In the genomic region with DNA sequence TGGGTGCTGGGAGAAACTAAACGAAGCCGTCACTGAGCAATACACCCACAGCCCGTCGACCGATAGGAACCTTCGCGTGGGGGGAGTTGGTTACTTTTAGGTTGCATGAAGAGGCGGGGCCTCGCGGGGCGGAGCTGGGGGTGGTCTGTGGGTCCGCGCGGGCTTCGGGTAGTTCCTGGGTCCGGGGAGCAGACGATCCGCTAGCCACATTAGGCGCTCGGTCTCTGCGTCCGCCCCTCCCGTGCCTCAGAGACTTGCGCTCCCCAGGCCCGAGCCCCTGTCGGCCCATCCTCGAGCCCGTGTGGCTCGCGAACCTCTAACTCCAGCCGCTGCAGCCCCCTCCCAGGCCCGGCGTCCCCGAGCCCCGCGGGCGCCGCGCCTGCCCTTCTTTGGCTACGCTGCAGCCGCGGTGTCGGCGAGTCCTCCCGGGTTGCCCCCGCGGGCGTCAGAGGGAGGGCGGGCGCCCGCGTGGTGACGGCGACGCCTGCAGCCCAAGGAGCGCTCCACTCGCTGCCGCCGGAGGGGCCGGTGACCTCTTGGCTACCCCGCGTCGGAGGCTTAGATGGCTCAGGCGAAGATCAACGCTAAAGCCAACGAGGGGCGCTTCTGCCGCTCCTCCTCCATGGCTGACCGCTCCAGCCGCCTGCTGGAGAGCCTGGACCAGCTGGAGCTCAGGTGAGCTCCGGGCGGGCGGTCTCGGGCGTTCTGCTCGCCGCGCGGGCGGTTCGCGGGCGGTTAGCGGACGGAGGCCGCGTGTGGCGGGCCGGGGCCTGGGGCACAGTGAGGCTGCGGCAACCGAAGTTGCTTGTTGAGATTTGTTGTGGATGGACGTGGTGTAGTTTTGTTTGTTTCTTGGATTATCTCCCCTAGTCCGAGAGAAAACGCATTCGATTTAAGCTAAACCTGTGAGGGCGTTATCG, we compare ENCODE assay signal across 9 cellular contexts. TPM values are rescaled to one million over a fixed set of nuclear protein-coding genes. Genes with fewer than 3 reads are reported as not detected.
DNase-seq lines count a peak whose midpoint lies in the region; ATAC-seq, FAIRE-seq and TF ChIP-seq lines count a peak whose summit lies in the region.
"Had no signal": no experiment of that assay in that cellular context is flagged by ENCODE, and none has a peak within 500 bp of the region (broad histone marks: within the 10 kb centered on the region; RNA-seq: fewer than 3 reads in every experiment).

Gene BAG2, plus strand, starts transcription at position 191 of the 920 bp plus-strand sequence. Its CDS starts 372 bp downstream, at position 563.

- H3K4me1 Mint-ChIP-seq in dendritic cell treated with granulocyte-macrophage colony-stimulating factor and Interleukin-4, amounts not matched to agents 40 ng/mL and 50 ng/mL, for 4 days (ENCODE audit: low read depth): peaks cover 13% of the 10 kb centered on the region

- peak within 1 kb of the TSS; percentile 47 to 94 (median 87); a peak in 21 of 22 replicates for H3K27ac ChIP-seq in BLaER1 treated with 17β-estradiol and CSF1 and Interleukin-3, amounts not matched to agents 10 nM and 100 nM
- peak within 1 kb of the TSS; percentile 94 for H3K27ac ChIP-seq in HepG2 (ENCODE audit: extremely low read length, insufficient read depth, low read length)

- peak; percentile 15 for FAIRE-seq in HepG2 (lab: Jason Lieb, UNC)
- FAIRE-seq: islet of Langerhans had no signal

- H3K36me3 ChIP-seq in BLaER1 treated with 17β-estradiol and CSF1 and Interleukin-3, amounts not matched to agents 10 nM and 100 nM: peaks cover 0 to 30% (median 8%) of the 10 kb centered on the region in 11 experiments; a peak in 11 of 22 replicates
- peaks cover 2 to 7% of the 10 kb centered on the region in 2 experiments; a peak in 3 of 5 replicates for H3K36me3 ChIP-seq in HepG2 (replicated peaks in 1 of 2; ENCODE audit: control insufficient read depth in 1 of 2, insufficient read depth in 2 of 2, low read length in 2 of 2)

- H3K4me3 ChIP-seq in BLaER1 treated with 17β-estradiol and CSF1 and Interleukin-3, amounts not matched to agents 10 nM and 100 nM: peak within 1 kb of the TSS; percentile 67 to 84 (median 80)
- H3K4me3 ChIP-seq in HepG2 (replicated peaks in 1 of 3; ENCODE audit: insufficient read depth in 1 of 3, low read depth in 2 of 3, low read length in 3 of 3): peak within 1 kb of the TSS; percentile 69 to 90 (median 72)

- H3K9ac ChIP-seq in BLaER1 treated with 17β-estradiol and CSF1 and Interleukin-3, amounts not matched to agents 10 nM and 100 nM: peak within 1 kb of the TSS; percentile 80 to 91 (median 88)
- H3K9ac ChIP-seq in HepG2 (ENCODE audit: insufficient read depth, low read depth, low read length): peak within 1 kb of the TSS; percentile 89

- peak within 1 kb of the TSS; percentile 74 to 95 (median 84) for H3K4me2 ChIP-seq in BLaER1 treated with 17β-estradiol and CSF1 and Interleukin-3, amounts not matched to agents 10 nM and 100 nM
- H3K4me2 ChIP-seq in HepG2 (ENCODE audit: low read depth, low read length): peak within 1 kb of the TSS; percentile 97

- H3K36me3 Mint-ChIP-seq in dendritic cell treated with granulocyte-macrophage colony-stimulating factor and Interleukin-4, amounts not matched to agents 40 ng/mL and 50 ng/mL, for 4 days (ENCODE audit: low read depth): peaks cover 10% of the 10 kb centered on the region

- peak within 1 kb of the TSS; percentile 75 for H2AFZ ChIP-seq in HepG2 (ENCODE audit: low read length)

- peaks cover 12 to 28% (median 21%) of the 10 kb centered on the region in 10 experiments for H3K4me1 ChIP-seq in BLaER1 treated with 17β-estradiol and CSF1 and Interleukin-3, amounts not matched to agents 10 nM and 100 nM
- peaks cover 41% of the 10 kb centered on the region for H3K4me1 ChIP-seq in HepG2 (ENCODE audit: insufficient read depth, low read length)

- H4K20me1 ChIP-seq in BLaER1 treated with 17β-estradiol and CSF1 and Interleukin-3, amounts not matched to agents 10 nM and 100 nM: peaks cover 0 to 31% (median 8%) of the 10 kb centered on the region in 11 experiments; a peak in 12 of 22 replicates
- no peaks in the 10 kb centered on the region for H4K20me1 ChIP-seq in HepG2 (ENCODE audit: insufficient read depth, low read length)

- TF ChIP-seq RAD21 in HepG2 (CRISPR knock-in tag; IDR thresholded peaks at IDR 0.05): peak; percentile 73; the same call in 1 of the 2 replicates

- in situ Hi-C loops in HepG2 (cut with HindIII; ENCODE audit: extremely low pct_ligation_motif_present, low pct_unique_long_range_greater_than_20kb): no loop called here

- DNase-seq in GM19238 (ENCODE audit: insufficient read length, low spot score) (peak; percentile 76), NCI-H69 (lab: John Stamatoyannopoulos, UW) (peak; percentile 94), HepG2 (ENCODE audit: low spot score) (peak; percentile 88)
- DNase-seq in activated CD4-positive, alpha-beta T cell treated with anti-CD3 and anti-CD28 coated beads, Interleukin-2, amount 50 U/mL, for 1 hour: peak; percentile 85
- peak; percentile 83 to 87 for DNase-seq in stimulated activated CD4-positive, alpha-beta T cell treated with anti-CD3 and anti-CD28 coated beads, Interleukin-2, amount 100 ng/mL, for 48 hours

- CTCF ChIA-PET in HepG2 (lab: Yijun Ruan, JAX; ENCODE audit: low intra/inter-chr PET ratio, low total read pairs): interaction anchor here (1.1 kb wide), 1 partner anchor 80 kb away, joined by 3 read pairs; no protein-coding TSS in a partner anchor

- no peaks in the 10 kb centered on the region for H3K9me3 Mint-ChIP-seq in dendritic cell treated with granulocyte-macrophage colony-stimulating factor and Interleukin-4, amounts not matched to agents 40 ng/mL and 50 ng/mL, for 4 days

- H3K27ac Mint-ChIP-seq in dendritic cell treated with granulocyte-macrophage colony-stimulating factor and Interleukin-4, amounts not matched to agents 40 ng/mL and 50 ng/mL, for 4 days: peak within 1 kb of the TSS; percentile 70

- H3K27me3 Mint-ChIP-seq in dendritic cell treated with granulocyte-macrophage colony-stimulating factor and Interleukin-4, amounts not matched to agents 40 ng/mL and 50 ng/mL, for 4 days: peaks cover 9% of the 10 kb centered on the region

- BruUV-seq in HepG2 (replicated peaks; lab: Mats Ljungman, UMichigan): no TSS peak

- TF ChIP-seq EP300 in HepG2 (IDR thresholded peaks at IDR 0.05; ENCODE audit: low read depth in 2 of 2, low read length in 2 of 2) (peak; percentile 6 to 53; a peak in 2 of 4 replicates), HepG2 (CRISPR knock-in tag; IDR thresholded peaks at IDR 0.05; ENCODE audit: borderline replicate concordance) (no peak)

- intact Hi-C loops in dendritic cell treated with granulocyte-macrophage colony-stimulating factor and Interleukin-4, amounts not matched to agents 40 ng/mL and 50 ng/mL, for 4 days (cut with micrococcal nuclease): loop anchor here (5.0 kb wide), 1 partner anchor 50 kb away; the partner anchor contains the start of gene RAB23
- intact Hi-C loops in HepG2 (cut with micrococcal nuclease; ENCODE audit: unreplicated experiment): loop anchor here (1.0 to 5.0 kb wide), 8 partner anchors 30 to 270 kb away; partner anchors contain the start of genes BEND6, KIAA1586, PRIM2 and RAB23

- H3K4me3 Mint-ChIP-seq in dendritic cell treated with granulocyte-macrophage colony-stimulating factor and Interleukin-4, amounts not matched to agents 40 ng/mL and 50 ng/mL, for 4 days: peak within 1 kb of the TSS; percentile 89

- H3K79me2 ChIP-seq in HepG2 (ENCODE audit: insufficient read depth, low read length): peaks cover 48% of the 10 kb centered on the region

- peak; percentile 89 for ATAC-seq in HG03439 (IDR thresholded peaks at IDR 0.05; ENCODE audit: unreplicated experiment)
- ATAC-seq in HepG2: peak; percentile 94

- TF ChIP-seq POLR2A in HepG2 (IDR thresholded peaks at IDR 0.05; ENCODE audit: insufficient read depth in 1 of 2, low read depth in 2 of 2, low read length in 2 of 2): peak; percentile 93 to 98

- H3K9me3 ChIP-seq in BLaER1 treated with 17β-estradiol and CSF1 and Interleukin-3, amounts not matched to agents 10 nM and 100 nM (replicated peaks in 1 of 11): no peaks in the 10 kb centered on the region
- no peaks in the 10 kb centered on the region for H3K9me3 ChIP-seq in HepG2 (ENCODE audit: low read length)

- TF ChIP-seq CTCF in HepG2 (CRISPR knock-in tag; IDR thresholded peaks at IDR 0.05): peak; percentile 59

- 1% methylated on average over 39 of the region's 97 CpGs for WGBS in HepG2 (ENCODE audit: low lambda C conversion rate)

- POLR2A ChIA-PET in HepG2 (lab: Yijun Ruan, JAX): interaction anchor here (0.6 to 2.2 kb wide), 15 partner anchors 8 to 217 kb away, joined by 3 to 13 read pairs (median 3); partner anchors contain the start of genes BEND6, KIAA1586, RAB23 and ZNF451

- no peaks in the 10 kb centered on the region for H3K27me3 ChIP-seq in BLaER1 treated with 17β-estradiol and CSF1 and Interleukin-3, amounts not matched to agents 10 nM and 100 nM
- H3K27me3 ChIP-seq in HepG2 (ENCODE audit: control insufficient read depth in 1 of 2, insufficient read depth in 2 of 2, low read length in 2 of 2): no peaks in the 10 kb centered on the region; a peak in 1 of 5 replicates

TF ChIP-seq in HepG2, 621 proteins besides CTCF, POLR2A, EP300 and RAD21 (continues in another document):
- peak; percentile 95 for TF ChIP-seq ZNF709 (CRISPR knock-in tag; IDR thresholded peaks at IDR 0.05)
- 0 out of 2 replicates have a peak, but pooled peaks have one; percentile 11 for TF ChIP-seq MIER2 (CRISPR knock-in tag; IDR thresholded peaks at IDR 0.05)

RNA-seq across cellular contexts. Expression of gene BAG2, which starts in this region (rescaled TPM):
- 15.1 and 23.0 TPM in 2 replicates for total RNA-seq in HepG2 (2016; rRNA removed; fragmentation: Illumina TruSeq; extraction: Trizol)
- 3.7 and 4.1 TPM in 2 replicates for total RNA-seq in HepG2 (2016; cell fraction: cytosol; rRNA removed; fragmentation: Illumina TruSeq; extraction: Trizol; ENCODE audit: low read depth)
- total RNA-seq in HepG2 (2016; cell fraction: insoluble cytoplasmic fraction; rRNA removed; fragmentation: Illumina TruSeq; extraction: Trizol): 15.0 and 23.4 TPM in 2 replicates
- total RNA-seq in HepG2 (2016; cell fraction: membrane; rRNA removed; fragmentation: Illumina TruSeq; extraction: Trizol): 8.8 and 9.8 TPM in 2 replicates
- 10.3 and 11.9 TPM in 2 replicates for total RNA-seq in HepG2 (2016; cell fraction: nucleus; rRNA removed; fragmentation: Illumina TruSeq; extraction: Trizol)
- polyA plus RNA-seq in HepG2 (2011; rRNA removed): 4.3 and 5.7 TPM in 2 replicates
- polyA plus RNA-seq in HepG2 (2011; cell fraction: cytosol; rRNA removed): 2.4 and 3.5 TPM in 2 replicates
- 1.3 and 2.0 TPM in 2 replicates for polyA plus RNA-seq in HepG2 (2011; cell fraction: nucleus; rRNA removed)
- 6.1 and 6.7 TPM in 2 replicates for polyA plus RNA-seq in HepG2 (2012)
- polyA plus RNA-seq in HepG2 (2016; cell fraction: cytosol; fragmentation: Illumina TruSeq; extraction: Trizol; ENCODE audit: low read depth): 2.4 TPM in 2 replicates
- 24.1 and 26.3 TPM in 2 replicates for polyA plus RNA-seq in HepG2 (2016; cell fraction: insoluble cytoplasmic fraction; fragmentation: Illumina TruSeq; extraction: Trizol; ENCODE audit: low read depth)
- 5.4 and 5.5 TPM in 2 replicates for polyA plus RNA-seq in HepG2 (2016; cell fraction: membrane; fragmentation: Illumina TruSeq; extraction: Trizol; ENCODE audit: low read depth)
- 10.2 and 10.9 TPM in 2 replicates for polyA plus RNA-seq in HepG2 (2016; cell fraction: nucleus; fragmentation: Illumina TruSeq; extraction: Trizol; ENCODE audit: insufficient read depth, low read depth)
- 3.1 and 7.3 TPM in 2 replicates for polyA minus RNA-seq in HepG2 (2011; rRNA and poly(A)+ RNA removed; ENCODE audit: low replicate concordance)
- polyA minus RNA-seq in HepG2 (2011; cell fraction: cytosol; rRNA and poly(A)+ RNA removed): 4.3 and 4.4 TPM in 2 replicates
- polyA minus RNA-seq in HepG2 (2011; cell fraction: nucleus; rRNA and poly(A)+ RNA removed): 19.6 and 22.1 TPM in 2 replicates

Comparison
In these comparisons a context has a peak if more than half of its experiments do, and no peak if none do; other contexts are left out.
1. Peak in every context shown above with its lines: DNase-seq, ATAC-seq, H3K4me3 ChIP-seq and H3K27ac ChIP-seq.